23 cellular contexts compared by ENCODE assay signal in the genomic region with DNA sequence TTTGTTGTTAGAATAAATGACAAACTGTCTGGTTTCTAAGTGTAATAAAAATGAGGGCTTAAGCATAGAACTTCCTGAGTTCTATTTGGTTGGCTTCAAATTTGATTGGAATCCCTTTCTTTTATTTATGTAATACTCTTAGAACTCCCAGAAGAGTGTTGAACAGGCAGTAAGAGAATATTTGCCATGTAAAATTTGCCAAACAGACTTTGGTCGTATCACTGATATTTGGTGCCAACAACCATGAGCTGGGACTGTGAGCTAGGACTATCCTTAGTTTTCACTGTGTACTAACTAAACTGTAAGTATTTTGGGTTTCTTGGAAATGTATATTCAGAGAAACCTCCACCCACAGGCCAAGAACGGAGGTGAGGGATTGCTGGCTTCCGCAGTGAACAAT.
"Had no signal": no experiment of that assay in that cellular context is flagged by ENCODE, and none has a peak within 500 bp of the region (broad histone marks: within the 10 kb centered on the region; RNA-seq: fewer than 3 reads in every experiment).

No MANE protein-coding gene starts in this region.

- H3K4me3 Mint-ChIP-seq: dendritic cell treated with granulocyte-macrophage colony-stimulating factor and Interleukin-4, amounts not matched to agents 40 ng/mL and 50 ng/mL, for 4 days; effector memory CD8-positive, alpha-beta T cell; endodermal cell; memory B cell had no signal

- H3K27me3 Mint-ChIP-seq: dendritic cell treated with granulocyte-macrophage colony-stimulating factor and Interleukin-4, amounts not matched to agents 40 ng/mL and 50 ng/mL, for 4 days; effector memory CD8-positive, alpha-beta T cell; memory B cell had no signal

- H3K4me1 ChIP-seq: colonic mucosa, esophagus squamous epithelium, heart right ventricle, left ventricle myocardium inferior, lower lobe of right lung had no signal

- H3K27ac Mint-ChIP-seq: dendritic cell treated with granulocyte-macrophage colony-stimulating factor and Interleukin-4, amounts not matched to agents 40 ng/mL and 50 ng/mL, for 4 days; effector memory CD8-positive, alpha-beta T cell; endodermal cell; memory B cell had no signal

- ATAC-seq: effector memory CD8-positive, alpha-beta T cell; esophagus mucosa; gastrocnemius medialis; heart right ventricle; left cardiac atrium; lower lobe of right lung had no signal

- H3K4me3 ChIP-seq: colonic mucosa, esophagus squamous epithelium, gastrocnemius medialis, heart right ventricle, left ventricle myocardium inferior, lower lobe of right lung had no signal

- H3K4me1 Mint-ChIP-seq: endodermal cell, memory B cell had no signal

- H3K36me3 Mint-ChIP-seq: memory B cell had no signal

- H3K36me3 ChIP-seq: colonic mucosa, esophagus squamous epithelium, gastrocnemius medialis, heart right ventricle, left ventricle myocardium inferior, lower lobe of right lung had no signal

- H3K27me3 ChIP-seq: colonic mucosa, esophagus squamous epithelium, gastrocnemius medialis, heart right ventricle had no signal

- H3K9me3 ChIP-seq: colonic mucosa, esophagus squamous epithelium, gastrocnemius medialis, heart right ventricle, left ventricle myocardium inferior, lower lobe of right lung had no signal

- H3K27ac ChIP-seq: colonic mucosa, epithelial cell of prostate, esophagus squamous epithelium, gastrocnemius medialis, heart right ventricle, left ventricle myocardium inferior, lower lobe of right lung had no signal

- DNase-seq: colonic mucosa; cortex of kidney; effector CD8-positive, alpha-beta T cell; effector memory CD8-positive, alpha-beta T cell; endodermal cell; erythroblast; esophagus squamous epithelium; foreskin fibroblast; foreskin melanocyte; gastrocnemius medialis; glutamatergic neuron; head of caudate nucleus; heart right ventricle; hippocampal formation; left cardiac atrium; left ventricle myocardium inferior; lower lobe of right lung; mesendoderm; midbrain had no signal

- H3K9me3 Mint-ChIP-seq: effector memory CD8-positive, alpha-beta T cell; endodermal cell had no signal
